Comparison of ENCODE assay signal across 1 cellular context in the genomic region with DNA sequence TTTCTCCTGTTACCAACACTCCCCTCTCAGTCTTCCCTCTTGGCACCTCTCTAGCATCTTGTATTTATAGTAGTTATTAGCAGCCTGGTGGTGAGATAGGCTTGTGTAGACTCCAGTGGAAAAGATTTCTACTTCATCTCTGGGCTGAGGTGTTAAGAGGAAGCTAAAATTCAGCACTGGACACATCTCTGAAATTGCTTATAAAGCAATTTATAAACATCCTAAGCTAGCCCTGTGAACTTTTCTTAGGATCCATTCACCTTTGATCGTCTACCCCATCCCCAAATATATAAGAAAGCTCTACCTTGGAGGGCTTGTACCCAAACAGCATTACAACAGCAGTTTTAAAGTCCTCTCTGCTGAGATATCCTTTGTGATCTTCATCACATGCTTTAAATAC.
A peak's percentile ranks its signal among the peaks of the same experiment; 100 is the strongest.
TF ChIP-seq lines count a peak whose summit lies in the region.

No MANE protein-coding gene starts in this region.

TF ChIP-seq in IMR-90, 13 proteins besides CTCF, POLR2A, EP300 and RAD21:
- peak; percentile 65 for TF ChIP-seq MAFK (IDR thresholded peaks at IDR 0.05; ENCODE audit: low read depth, low read length)
- TF ChIP-seq, protein P1, sequence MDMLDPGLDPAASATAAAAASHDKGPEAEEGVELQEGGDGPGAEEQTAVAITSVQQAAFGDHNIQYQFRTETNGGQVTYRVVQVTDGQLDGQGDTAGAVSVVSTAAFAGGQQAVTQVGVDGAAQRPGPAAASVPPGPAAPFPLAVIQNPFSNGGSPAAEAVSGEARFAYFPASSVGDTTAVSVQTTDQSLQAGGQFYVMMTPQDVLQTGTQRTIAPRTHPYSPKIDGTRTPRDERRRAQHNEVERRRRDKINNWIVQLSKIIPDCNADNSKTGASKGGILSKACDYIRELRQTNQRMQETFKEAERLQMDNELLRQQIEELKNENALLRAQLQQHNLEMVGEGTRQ (IDR thresholded peaks at IDR 0.05; ENCODE audit: low read depth, low read length): no peak
